ENCODE assay signal across 9 cellular contexts in genomic region chr2:529425-529824, GRCh38.
A peak's percentile ranks its signal among the peaks of the same experiment; 100 is the strongest.
DNase-seq lines count a peak whose midpoint lies in the region; ATAC-seq and TF ChIP-seq lines count a peak whose summit lies in the region.
"Had no signal": no experiment of that assay in that cellular context is flagged by ENCODE, and none has a peak within 500 bp of the region (broad histone marks: within the 10 kb centered on the region; RNA-seq: fewer than 3 reads in every experiment).

No MANE protein-coding gene starts in this region.

- ATAC-seq in GM19455 (IDR thresholded peaks at IDR 0.05; ENCODE audit: unreplicated experiment), result no peak

- intact Hi-C loops in prostate gland (cut with DNase I), result no loop called here

- H3K36me3 ChIP-seq in prostate gland, result no peaks in the 10 kb centered on the region
- H3K36me3 ChIP-seq: upper lobe of left lung had no signal

- H3K27ac ChIP-seq in prostate gland, result no peak overlapping the region
- H3K27ac ChIP-seq: upper lobe of left lung had no signal

- H3K27me3 ChIP-seq in prostate gland (replicated peaks; ENCODE audit: insufficient read depth), result no peaks in the 10 kb centered on the region
- H3K27me3 ChIP-seq: upper lobe of left lung had no signal

- DNase-seq in DMS53 (lab: John Stamatoyannopoulos, UW) (peak; percentile 13), DMS53 treated with DMSO at 0.1 percent for 48 hours (lab: John Stamatoyannopoulos, UW; ENCODE audit: unreplicated experiment) (no peak), NCI-H2107 (lab: John Stamatoyannopoulos, UW) (peak; percentile 45), cardiac fibroblast (ENCODE audit: low read depth in 2 of 2) (peak; percentile 14 to 33), prostate gland (ENCODE audit: low spot score) (no peak), GOT3 (lab: John Stamatoyannopoulos, UW) (no peak), mesenteric fat pad (ENCODE audit: low spot score) (no peak)
- DNase-seq: upper lobe of left lung had no signal

- no peaks in the 10 kb centered on the region for H3K9me3 ChIP-seq in prostate gland

- TF ChIP-seq CTCF in cardiac fibroblast (IDR thresholded peaks at IDR 0.05; ENCODE audit: low read depth, low read length) (no peak), prostate gland (IDR thresholded peaks at IDR 0.05) (peak in 3 of 4 experiments; percentile 43 to 72 (median 47))

- no peak for TF ChIP-seq POLR2A in prostate gland (IDR thresholded peaks at IDR 0.05)

- no peaks in the 10 kb centered on the region for H3K4me1 ChIP-seq in prostate gland (replicated peaks)
- H3K4me1 ChIP-seq: upper lobe of left lung had no signal

- WGBS in prostate gland, result 4% methylated on average over 2 of the region's 2 CpGs

- H3K4me3 ChIP-seq in cardiac fibroblast (replicated peaks in 1 of 2; ENCODE audit: low read depth in 2 of 2, low read length in 2 of 2) (no peak overlapping the region), prostate gland (no peak overlapping the region)
- H3K4me3 ChIP-seq: upper lobe of left lung had no signal

Comparison
In these comparisons a context has a peak if more than half of its experiments do, and no peak if none do; other contexts are left out.
1. DNase-seq: peak in DMS53 (single experiment), NCI-H2107 (single experiment) and cardiac fibroblast (2 of 2); none in DMS53 treated with DMSO at 0.1 percent for 48 hours (single experiment), prostate gland (single experiment), GOT3 (single experiment) and mesenteric fat pad (single experiment).